ENCODE assay signal across 1 cellular context in genomic region chr17:81917565-81918332, GRCh38.
TF ChIP-seq lines count a peak whose summit lies in the region.

TSS of gene SIRT7 (minus strand) at chr17:81918176. CDS start at chr17:81918131, 45 bp downstream.

TF ChIP-seq in HepG2, 621 proteins besides CTCF, POLR2A, EP300 and RAD21 (continued from another document and continues in another):
- TF ChIP-seq KIAA2018 (CRISPR knock-in tag; IDR thresholded peaks at IDR 0.05; ENCODE audit: borderline replicate concordance) = no peak
- TF ChIP-seq KAT8 (CRISPR knock-in tag; IDR thresholded peaks at IDR 0.05) = peak; percentile 74; the same call in 1 of the 2 replicates
- no peak for TF ChIP-seq ZNF891 (CRISPR knock-in tag; IDR thresholded peaks at IDR 0.05)
- no peak for TF ChIP-seq DZIP1 (CRISPR knock-in tag; IDR thresholded peaks at IDR 0.05)
- no peak for TF ChIP-seq ESRRA (CRISPR knock-in tag; IDR thresholded peaks at IDR 0.05; ENCODE audit: low read depth)
- TF ChIP-seq PAF1 (CRISPR knock-in tag; IDR thresholded peaks at IDR 0.05) = peak; percentile 43; the same call in 1 of the 2 replicates
- TF ChIP-seq BRF2 (CRISPR knock-in tag; IDR thresholded peaks at IDR 0.05) = no peak
- TF ChIP-seq HMGXB4 (CRISPR knock-in tag; IDR thresholded peaks at IDR 0.05; ENCODE audit: borderline replicate concordance in 1 of 2, low read depth in 1 of 2) = peak; percentile 10 to 45; a peak in 1 of 4 replicates
- no peak for TF ChIP-seq EEA1 (CRISPR knock-in tag; IDR thresholded peaks at IDR 0.05; ENCODE audit: borderline replicate concordance)
- no peak for TF ChIP-seq ZNF800 (CRISPR knock-in tag; IDR thresholded peaks at IDR 0.05)
- TF ChIP-seq ZNF383 (CRISPR knock-in tag; IDR thresholded peaks at IDR 0.05; ENCODE audit: borderline replicate concordance) = no peak
- TF ChIP-seq ZFP37 (CRISPR knock-in tag; IDR thresholded peaks at IDR 0.05; ENCODE audit: borderline replicate concordance) = no peak
- TF ChIP-seq ZFP1 (CRISPR knock-in tag; IDR thresholded peaks at IDR 0.05) = no peak
- no peak for TF ChIP-seq KDM4B (CRISPR knock-in tag; IDR thresholded peaks at IDR 0.05)
- TF ChIP-seq ELF1 (CRISPR knock-in tag; IDR thresholded peaks at IDR 0.05) = peak; percentile 93
- TF ChIP-seq SMAD9 (CRISPR knock-in tag; IDR thresholded peaks at IDR 0.05) = no peak
- no peak for TF ChIP-seq ZNF724P (CRISPR knock-in tag; IDR thresholded peaks at IDR 0.05; ENCODE audit: borderline replicate concordance)
- no peak for TF ChIP-seq CREB1 (IDR thresholded peaks at IDR 0.05)
- TF ChIP-seq CREB1 (CRISPR knock-in tag; IDR thresholded peaks at IDR 0.05) = no peak
- no peak for TF ChIP-seq KDM6A (CRISPR knock-in tag; IDR thresholded peaks at IDR 0.05; ENCODE audit: low read depth)
- no peak for TF ChIP-seq JUND (CRISPR knock-in tag; IDR thresholded peaks at IDR 0.05)
- TF ChIP-seq TBP (CRISPR knock-in tag; IDR thresholded peaks at IDR 0.05) = no peak
- TF ChIP-seq BRCA1 (CRISPR knock-in tag; IDR thresholded peaks at IDR 0.05) = no peak
- TF ChIP-seq TERF1 (CRISPR knock-in tag; IDR thresholded peaks at IDR 0.05) = no peak
- TF ChIP-seq FOXP1 (IDR thresholded peaks at IDR 0.05) = no peak
- no peak for TF ChIP-seq FOXP1 (CRISPR knock-in tag; IDR thresholded peaks at IDR 0.05)
- TF ChIP-seq RFX1 (IDR thresholded peaks at IDR 0.05) = no peak
- TF ChIP-seq HNRNPK (IDR thresholded peaks at IDR 0.05; ENCODE audit: low read depth, low read length, poor library complexity, severe bottlenecking) = peak; percentile 55
- no peak for TF ChIP-seq ZBTB1 (CRISPR knock-in tag; IDR thresholded peaks at IDR 0.05; ENCODE audit: borderline replicate concordance)
- TF ChIP-seq ZNF260 (CRISPR knock-in tag; IDR thresholded peaks at IDR 0.05; ENCODE audit: borderline replicate concordance, low read depth) = no peak
- TF ChIP-seq ZSCAN25 (CRISPR knock-in tag; IDR thresholded peaks at IDR 0.05) = peak; percentile 37; the same call in 1 of the 2 replicates
- TF ChIP-seq RFXAP (CRISPR knock-in tag; IDR thresholded peaks at IDR 0.05; ENCODE audit: borderline replicate concordance) = no peak; the same call in 1 of the 2 replicates
- TF ChIP-seq PHF8 (CRISPR knock-in tag; IDR thresholded peaks at IDR 0.05) = peak; percentile 42; the same call in 1 of the 2 replicates
- TF ChIP-seq GLI4 (CRISPR knock-in tag; IDR thresholded peaks at IDR 0.05; ENCODE audit: borderline replicate concordance) = no peak
- no peak for TF ChIP-seq BRD4 (CRISPR knock-in tag; IDR thresholded peaks at IDR 0.05)
- TF ChIP-seq SCMH1 (CRISPR knock-in tag; IDR thresholded peaks at IDR 0.05; ENCODE audit: borderline replicate concordance) = no peak
- 0 out of 2 replicates have a peak, but pooled peaks have one; percentile 40 for TF ChIP-seq MEIS2 (CRISPR knock-in tag; IDR thresholded peaks at IDR 0.05)
- TF ChIP-seq TAF15 (IDR thresholded peaks at IDR 0.05; ENCODE audit: low read depth, low read length, poor library complexity, severe bottlenecking) = no peak
- TF ChIP-seq ZBTB39 (CRISPR knock-in tag; IDR thresholded peaks at IDR 0.05) = no peak
- TF ChIP-seq NRL (CRISPR knock-in tag; IDR thresholded peaks at IDR 0.05; ENCODE audit: borderline replicate concordance) = no peak
- no peak for TF ChIP-seq NFATC3 (CRISPR knock-in tag; IDR thresholded peaks at IDR 0.05)
- TF ChIP-seq ZBTB20 (CRISPR knock-in tag; IDR thresholded peaks at IDR 0.05; ENCODE audit: borderline replicate concordance, low read depth) = no peak
- TF ChIP-seq HNF4G (IDR thresholded peaks at IDR 0.05; ENCODE audit: borderline replicate concordance, low read depth, low read length) = no peak
- TF ChIP-seq HNF4G (CRISPR knock-in tag; IDR thresholded peaks at IDR 0.05; ENCODE audit: borderline replicate concordance, low read depth) = no peak
- no peak for TF ChIP-seq TOPORS (CRISPR knock-in tag; IDR thresholded peaks at IDR 0.05)
- TF ChIP-seq ZNF660 (CRISPR knock-in tag; IDR thresholded peaks at IDR 0.05; ENCODE audit: borderline replicate concordance, low read depth) = no peak
- TF ChIP-seq PCBP2 (optimal IDR thresholded peaks at IDR 0.05; ENCODE audit: low read depth, low read length, poor library complexity, severe bottlenecking) = no peak
- no peak for TF ChIP-seq MIER3 (CRISPR knock-in tag; IDR thresholded peaks at IDR 0.05; ENCODE audit: borderline replicate concordance)
